In genomic region chr5:73201547-73202513, GRCh38 we compare ENCODE assay signal across 8 cellular contexts. TPM values are rescaled to one million over a fixed set of nuclear protein-coding genes. Genes with fewer than 3 reads are reported as not detected.
DNase-seq lines count a peak whose midpoint lies in the region; ATAC-seq and TF ChIP-seq lines count a peak whose summit lies in the region.

No MANE protein-coding gene starts in this region.

- intact Hi-C loops in upper lobe of right lung (cut with DNase I) = loop anchor here (10.0 kb wide), 1 partner anchor 117 kb away; no protein-coding TSS in a partner anchor

- no peak overlapping the region for H3K4me3 ChIP-seq in SJSA1
- H3K4me3 ChIP-seq in parathyroid adenoma (ENCODE audit: low read depth, low read length) = no peak overlapping the region
- H3K4me3 ChIP-seq in upper lobe of right lung = no peak overlapping the region

- H3K4me2 ChIP-seq in parathyroid adenoma (ENCODE audit: low read length) = peak overlapping the region; percentile 43

- H3K27me3 ChIP-seq in SJSA1 (replicated peaks) = no peaks in the 10 kb centered on the region
- H3K27me3 ChIP-seq in parathyroid adenoma (ENCODE audit: control insufficient read depth, insufficient read depth, low read length) = no peaks in the 10 kb centered on the region
- peaks cover 28% of the 10 kb centered on the region for H3K27me3 ChIP-seq in upper lobe of right lung

- TF ChIP-seq CTCF in parathyroid adenoma (IDR thresholded peaks at IDR 0.05) = peak; percentile 93
- TF ChIP-seq CTCF in upper lobe of right lung (IDR thresholded peaks at IDR 0.05) = peak; percentile 78

- no peak overlapping the region for H3K9ac ChIP-seq in parathyroid adenoma

- H2AFZ ChIP-seq in parathyroid adenoma = peak overlapping the region; percentile 90

- TF ChIP-seq POLR2A in GM18505 (IDR thresholded peaks at IDR 0.05; ENCODE audit: borderline replicate concordance, extremely low read depth, insufficient read depth, insufficient read length) = no peak

- DNase-seq in SJSA1 (ENCODE audit: low read depth in 1 of 2, low spot score in 2 of 2) (peak; percentile 10 to 57), activated gamma-delta T cell (lab: John Stamatoyannopoulos, UW) (peak; percentile 14), globus pallidus (ENCODE audit: low spot score) (peak; percentile 59), upper lobe of right lung (peak; percentile 90), NCI-H2171 (lab: John Stamatoyannopoulos, UW) (no peak)

- H3K79me2 ChIP-seq in parathyroid adenoma = no peaks in the 10 kb centered on the region

- H3K4me1 ChIP-seq in SJSA1 (replicated peaks) = no peaks in the 10 kb centered on the region
- peaks cover 2% of the 10 kb centered on the region for H3K4me1 ChIP-seq in parathyroid adenoma
- H3K4me1 ChIP-seq in upper lobe of right lung = no peaks in the 10 kb centered on the region

- no peaks in the 10 kb centered on the region for H3K36me3 ChIP-seq in SJSA1
- H3K36me3 ChIP-seq in parathyroid adenoma (ENCODE audit: control insufficient read depth, insufficient read depth, low read length) = no peaks in the 10 kb centered on the region
- no peaks in the 10 kb centered on the region for H3K36me3 ChIP-seq in upper lobe of right lung

- ATAC-seq in GM18505 (IDR thresholded peaks at IDR 0.05; ENCODE audit: unreplicated experiment) (peak; percentile 58), HG03565 (IDR thresholded peaks at IDR 0.05; ENCODE audit: unreplicated experiment) (peak; percentile 41), upper lobe of right lung (peak; percentile 98)

- H3K9me3 ChIP-seq in SJSA1 (replicated peaks) (no peaks in the 10 kb centered on the region), parathyroid adenoma (ENCODE audit: control insufficient read depth, low read length) (no peaks in the 10 kb centered on the region), upper lobe of right lung (no peaks in the 10 kb centered on the region)

- H3K27ac ChIP-seq in SJSA1 (no peak overlapping the region), parathyroid adenoma (no peak overlapping the region), upper lobe of right lung (no peak overlapping the region)

RNA-seq across cellular contexts. Expression of gene TMEM174, which starts 28.8 kb away (rescaled TPM):
- not detected in 2 replicates for total RNA-seq in SJSA1 (2014; rRNA removed; shearing (Covaris generic))
- not detected for total RNA-seq in upper lobe of right lung

Comparison
In these comparisons a context has a peak if more than half of its experiments do, and no peak if none do; other contexts are left out.
1. ATAC-seq: peak in every context shown above with its lines; median percentile 98 in upper lobe of right lung; 58 in GM18505; 41 in HG03565.